12 cellular contexts compared by ENCODE assay signal in the genomic region with DNA sequence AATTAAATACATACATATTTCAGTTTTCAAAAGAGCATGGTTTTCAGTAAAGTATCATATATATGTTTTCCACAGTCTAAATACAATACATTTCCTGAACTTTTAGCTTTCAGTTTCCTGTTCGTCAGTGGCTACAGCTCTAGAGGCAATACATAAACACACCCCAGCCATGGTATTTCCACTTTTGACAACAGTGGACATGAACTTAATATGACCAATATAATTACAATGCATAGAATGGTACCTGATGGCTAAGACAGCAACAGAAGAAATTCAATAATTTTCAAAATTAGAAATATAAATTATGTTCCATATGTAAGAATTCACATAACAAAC. TPM values are rescaled to one million over a fixed set of nuclear protein-coding genes. Genes with fewer than 3 reads are reported as not detected.
DNase-seq lines count a peak whose midpoint lies in the region; ATAC-seq and TF ChIP-seq lines count a peak whose summit lies in the region.
"Had no signal": no experiment of that assay in that cellular context is flagged by ENCODE, and none has a peak within 500 bp of the region (broad histone marks: within the 10 kb centered on the region; RNA-seq: fewer than 3 reads in every experiment).

No MANE protein-coding gene starts in this region.

- CTCF ChIA-PET in activated naive CD4-positive, alpha-beta T cell treated with anti-CD3 and anti-CD28 coated beads for 36 hours (lab: Charles Lee) = interaction anchor here (0.6 to 2.7 kb wide), 10 partner anchors 12 to 108 kb away, joined by 3 to 14 read pairs (median 5); a partner anchor contains a TSS
- CTCF ChIA-PET in T-cell (lab: Charles Lee) = interaction anchor here (0.5 to 3.1 kb wide), 10 partner anchors 9 to 202 kb away, joined by 3 to 20 read pairs (median 4); a partner anchor contains a TSS
- CTCF ChIA-PET in WTC11 (lab: Charles Lee) = interaction anchor here (1.2 to 1.3 kb wide), 2 partner anchors 11 to 117 kb away, joined by 4 to 5 read pairs; no protein-coding TSS in a partner anchor

- POLR2A ChIA-PET in T-cell (lab: Charles Lee) (interaction anchor here in 1 of 2 donors (0.6 to 1.2 kb wide), 2 partner anchors 58 to 82 kb away, joined by 4 read pairs; no protein-coding TSS in a partner anchor), WTC11 (lab: Charles Lee) (no interaction called here)

- ATAC-seq in T-cell (replicated peaks in 1 of 4) (peak; percentile 53 to 73 (median 70)), esophagus mucosa (no peak), WTC11 (no peak)
- ATAC-seq in stimulated activated naive CD8-positive, alpha-beta T cell treated with anti-CD3 and anti-CD28 coated beads, Interleukin-15, amount 100 ng/mL, for 72 hours = peak; percentile 52
- ATAC-seq: left ventricle myocardium superior had no signal

- no peak for DNase-seq in activated naive CD4-positive, alpha-beta T cell treated with anti-CD3 and anti-CD28 coated beads for 36 hours
- DNase-seq in activated naive CD4-positive, alpha-beta T cell treated with anti-CD3 and anti-CD28 coated beads, Interleukin-2, amount 50 U/mL, for 16 hours = no peak
- DNase-seq in T-cell (no peak), fibroblast of peridontal ligament (ENCODE audit: extremely low read depth) (peak; percentile 43), RKO (ENCODE audit: low spot score) (no peak), WTC11 (ENCODE audit: low spot score) (no peak)
- DNase-seq in stimulated activated naive CD8-positive, alpha-beta T cell treated with anti-CD3 and anti-CD28 coated beads, Interleukin-15, amount 100 ng/mL, for 72 hours = no peak
- DNase-seq: anterior cingulate cortex, C1 segment of cervical spinal cord, left ventricle myocardium superior, RPMI8226 had no signal

- peak overlapping the region; percentile 96 for H3K27ac Mint-ChIP-seq in activated naive CD4-positive, alpha-beta T cell treated with anti-CD3 and anti-CD28 coated beads for 36 hours
- H3K27ac Mint-ChIP-seq in T-cell (peak overlapping the region; percentile 96), WTC11 (no peak overlapping the region)
- peak overlapping the region; percentile 38 to 86 for H3K27ac Mint-ChIP-seq in stimulated activated naive CD8-positive, alpha-beta T cell treated with anti-CD3 and anti-CD28 coated beads, Interleukin-15, amount 100 ng/mL, for 72 hours

- H3K9me3 Mint-ChIP-seq in activated naive CD4-positive, alpha-beta T cell treated with anti-CD3 and anti-CD28 coated beads for 36 hours = no peaks in the 10 kb centered on the region
- H3K9me3 Mint-ChIP-seq in T-cell (no peaks in the 10 kb centered on the region), WTC11 (no peaks in the 10 kb centered on the region)
- H3K9me3 Mint-ChIP-seq in stimulated activated naive CD8-positive, alpha-beta T cell treated with anti-CD3 and anti-CD28 coated beads, Interleukin-15, amount 100 ng/mL, for 72 hours = no peaks in the 10 kb centered on the region

- TF ChIP-seq CTCF in WTC11 (IDR thresholded peaks at IDR 0.05) = no peak

- peaks cover 10% of the 10 kb centered on the region for H3K36me3 Mint-ChIP-seq in activated naive CD4-positive, alpha-beta T cell treated with anti-CD3 and anti-CD28 coated beads for 36 hours (ENCODE audit: low read depth)
- H3K36me3 Mint-ChIP-seq in T-cell = peaks cover 4% of the 10 kb centered on the region
- no peaks in the 10 kb centered on the region for H3K36me3 Mint-ChIP-seq in WTC11

- peak overlapping the region; percentile 56 for H3K4me3 Mint-ChIP-seq in activated naive CD4-positive, alpha-beta T cell treated with anti-CD3 and anti-CD28 coated beads for 36 hours
- H3K4me3 Mint-ChIP-seq in T-cell (peak overlapping the region; percentile 66 to 73 (median 71)), WTC11 (no peak overlapping the region)
- peak overlapping the region; percentile 53 to 56 for H3K4me3 Mint-ChIP-seq in stimulated activated naive CD8-positive, alpha-beta T cell treated with anti-CD3 and anti-CD28 coated beads, Interleukin-15, amount 100 ng/mL, for 72 hours

- H3K27me3 Mint-ChIP-seq in activated naive CD4-positive, alpha-beta T cell treated with anti-CD3 and anti-CD28 coated beads for 36 hours (ENCODE audit: low read depth) = no peaks in the 10 kb centered on the region
- H3K27me3 Mint-ChIP-seq in T-cell = no peaks in the 10 kb centered on the region
- no peaks in the 10 kb centered on the region for H3K27me3 Mint-ChIP-seq in stimulated activated naive CD8-positive, alpha-beta T cell treated with anti-CD3 and anti-CD28 coated beads, Interleukin-15, amount 100 ng/mL, for 72 hours
- no peaks in the 10 kb centered on the region for H3K27me3 Mint-ChIP-seq in WTC11 (ENCODE audit: low read depth)

- peaks cover 57% of the 10 kb centered on the region for H3K4me1 Mint-ChIP-seq in activated naive CD4-positive, alpha-beta T cell treated with anti-CD3 and anti-CD28 coated beads for 36 hours (ENCODE audit: low read depth)
- H3K4me1 Mint-ChIP-seq in T-cell (peaks cover 45 to 66% (median 58%) of the 10 kb centered on the region in 3 donors), WTC11 (peaks cover 6% of the 10 kb centered on the region; the same call in 1 of the 2 replicates)
- peaks cover 60% of the 10 kb centered on the region for H3K4me1 Mint-ChIP-seq in stimulated activated naive CD8-positive, alpha-beta T cell treated with anti-CD3 and anti-CD28 coated beads, Interleukin-15, amount 100 ng/mL, for 72 hours

- intact Hi-C loops in activated naive CD4-positive, alpha-beta T cell treated with anti-CD3 and anti-CD28 coated beads for 36 hours (cut with micrococcal nuclease) = loop anchor here (1.0 to 5.0 kb wide), 5 partner anchors 12 to 248 kb away; a partner anchor contains a TSS

TF ChIP-seq in WTC11, 78 proteins besides CTCF, POLR2A, EP300 and RAD21:
- TF ChIP-seq, protein P1, sequence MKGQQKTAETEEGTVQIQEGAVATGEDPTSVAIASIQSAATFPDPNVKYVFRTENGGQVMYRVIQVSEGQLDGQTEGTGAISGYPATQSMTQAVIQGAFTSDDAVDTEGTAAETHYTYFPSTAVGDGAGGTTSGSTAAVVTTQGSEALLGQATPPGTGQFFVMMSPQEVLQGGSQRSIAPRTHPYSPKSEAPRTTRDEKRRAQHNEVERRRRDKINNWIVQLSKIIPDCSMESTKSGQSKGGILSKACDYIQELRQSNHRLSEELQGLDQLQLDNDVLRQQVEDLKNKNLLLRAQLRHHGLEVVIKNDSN (CRISPR knock-in tag; IDR thresholded peaks at IDR 0.05) = no peak
- TF ChIP-seq IRF2 (CRISPR knock-in tag; IDR thresholded peaks at IDR 0.05; ENCODE audit: borderline replicate concordance, low read depth) = no peak
- no peak for TF ChIP-seq NFYB (CRISPR knock-in tag; conservative IDR thresholded peaks at IDR 0.05; ENCODE audit: low read depth)
- TF ChIP-seq NR1H2 (CRISPR knock-in tag; IDR thresholded peaks at IDR 0.05) = no peak
- TF ChIP-seq SMAD4 (CRISPR knock-in tag; IDR thresholded peaks at IDR 0.05) = no peak
- TF ChIP-seq, protein P2, sequence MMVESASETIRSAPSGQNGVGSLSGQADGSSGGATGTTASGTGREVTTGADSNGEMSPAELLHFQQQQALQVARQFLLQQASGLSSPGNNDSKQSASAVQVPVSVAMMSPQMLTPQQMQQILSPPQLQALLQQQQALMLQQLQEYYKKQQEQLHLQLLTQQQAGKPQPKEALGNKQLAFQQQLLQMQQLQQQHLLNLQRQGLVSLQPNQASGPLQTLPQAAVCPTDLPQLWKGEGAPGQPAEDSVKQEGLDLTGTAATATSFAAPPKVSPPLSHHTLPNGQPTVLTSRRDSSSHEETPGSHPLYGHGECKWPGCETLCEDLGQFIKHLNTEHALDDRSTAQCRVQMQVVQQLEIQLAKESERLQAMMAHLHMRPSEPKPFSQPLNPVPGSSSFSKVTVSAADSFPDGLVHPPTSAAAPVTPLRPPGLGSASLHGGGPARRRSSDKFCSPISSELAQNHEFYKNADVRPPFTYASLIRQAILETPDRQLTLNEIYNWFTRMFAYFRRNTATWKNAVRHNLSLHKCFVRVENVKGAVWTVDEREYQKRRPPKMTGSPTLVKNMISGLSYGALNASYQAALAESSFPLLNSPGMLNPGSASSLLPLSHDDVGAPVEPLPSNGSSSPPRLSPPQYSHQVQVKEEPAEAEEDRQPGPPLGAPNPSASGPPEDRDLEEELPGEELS (CRISPR knock-in tag; IDR thresholded peaks at IDR 0.05) = no peak
- TF ChIP-seq, protein P3, sequence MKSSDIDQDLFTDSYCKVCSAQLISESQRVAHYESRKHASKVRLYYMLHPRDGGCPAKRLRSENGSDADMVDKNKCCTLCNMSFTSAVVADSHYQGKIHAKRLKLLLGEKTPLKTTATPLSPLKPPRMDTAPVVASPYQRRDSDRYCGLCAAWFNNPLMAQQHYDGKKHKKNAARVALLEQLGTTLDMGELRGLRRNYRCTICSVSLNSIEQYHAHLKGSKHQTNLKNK (CRISPR knock-in tag; IDR thresholded peaks at IDR 0.05) = no peak
- TF ChIP-seq ELF4 (CRISPR knock-in tag; IDR thresholded peaks at IDR 0.05; ENCODE audit: low read depth) = no peak
- TF ChIP-seq NFATC4 (CRISPR knock-in tag; IDR thresholded peaks at IDR 0.05) = no peak
- TF ChIP-seq, protein P4, sequence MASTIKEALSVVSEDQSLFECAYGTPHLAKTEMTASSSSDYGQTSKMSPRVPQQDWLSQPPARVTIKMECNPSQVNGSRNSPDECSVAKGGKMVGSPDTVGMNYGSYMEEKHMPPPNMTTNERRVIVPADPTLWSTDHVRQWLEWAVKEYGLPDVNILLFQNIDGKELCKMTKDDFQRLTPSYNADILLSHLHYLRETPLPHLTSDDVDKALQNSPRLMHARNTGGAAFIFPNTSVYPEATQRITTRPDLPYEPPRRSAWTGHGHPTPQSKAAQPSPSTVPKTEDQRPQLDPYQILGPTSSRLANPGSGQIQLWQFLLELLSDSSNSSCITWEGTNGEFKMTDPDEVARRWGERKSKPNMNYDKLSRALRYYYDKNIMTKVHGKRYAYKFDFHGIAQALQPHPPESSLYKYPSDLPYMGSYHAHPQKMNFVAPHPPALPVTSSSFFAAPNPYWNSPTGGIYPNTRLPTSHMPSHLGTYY (CRISPR knock-in tag; IDR thresholded peaks at IDR 0.05) = no peak

RNA-seq across cellular contexts. Expression of a gene that starts 19.3 kb away (rescaled TPM):
- 100 to 1,000 TPM; 202 to 208 TPM for total RNA-seq in activated naive CD4-positive, alpha-beta T cell treated with anti-CD3 and anti-CD28 coated beads for 36 hours
- total RNA-seq in T-cell = 100 to 1,000 TPM in 1 of 5 donors, 10 to 100 TPM in 4; 61.4 to 130 (median 63.9) TPM
- 65.5 TPM for total RNA-seq in esophagus mucosa
- 27.0 to 29.4 TPM (median 27.2 TPM) in 3 replicates for total RNA-seq in WTC11 (2021)

Comparison
In these comparisons a context has a peak if more than half of its experiments do, and no peak if none do; other contexts are left out.
1. ATAC-seq: peak in T-cell (4 of 4) and stimulated activated naive CD8-positive, alpha-beta T cell treated with anti-CD3 and anti-CD28 coated beads, Interleukin-15, amount 100 ng/mL, for 72 hours (single experiment); none in esophagus mucosa (single experiment) and WTC11 (single experiment).